Comparison of ENCODE assay signal across 24 cellular contexts in the genomic region with DNA sequence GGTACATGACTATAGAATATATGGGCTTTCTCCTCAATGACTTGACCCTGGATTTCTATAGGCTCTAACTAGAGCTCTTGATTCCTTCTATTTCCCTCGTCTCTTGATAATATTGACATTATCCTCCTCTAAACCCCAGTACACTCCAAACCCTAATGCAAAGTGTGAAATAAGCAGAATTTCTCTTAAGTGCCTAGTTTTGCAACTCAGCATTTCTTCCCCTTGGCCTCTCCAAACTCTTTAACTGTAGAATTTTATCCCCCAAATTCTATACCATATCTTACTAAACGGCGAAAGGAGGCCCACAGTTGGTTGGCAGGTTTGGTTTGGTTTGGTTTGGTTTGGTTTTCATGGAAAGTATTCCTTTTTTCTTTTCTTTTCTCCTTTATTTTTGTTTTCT.
DNase-seq lines count a peak whose midpoint lies in the region; ATAC-seq, FAIRE-seq and TF ChIP-seq lines count a peak whose summit lies in the region.
"Had no signal": no experiment of that assay in that cellular context is flagged by ENCODE, and none has a peak within 500 bp of the region (broad histone marks: within the 10 kb centered on the region; RNA-seq: fewer than 3 reads in every experiment).

No MANE protein-coding gene starts in this region.

- no peak for TF ChIP-seq CTCF in HepG2 (CRISPR knock-in tag; IDR thresholded peaks at IDR 0.05)
- TF ChIP-seq CTCF in right lobe of liver (IDR thresholded peaks at IDR 0.05): no peak
- TF ChIP-seq CTCF in PC-9 (conservative IDR thresholded peaks at IDR 0.05): no peak

- no peaks in the 10 kb centered on the region for H3K79me2 ChIP-seq in HepG2 (ENCODE audit: insufficient read depth, low read length)
- H3K79me2 ChIP-seq in PC-9 (ENCODE audit: low read depth): no peaks in the 10 kb centered on the region

- POLR2A ChIA-PET in HepG2 (lab: Yijun Ruan, JAX): no interaction called here
- POLR2A ChIA-PET in PC-9 (lab: Charles Lee; ENCODE audit: unreplicated experiment): interaction anchor here (0.6 kb wide), 1 partner anchor 179 kb away, joined by 4 read pairs; no protein-coding TSS in a partner anchor

- no TSS peak for BruUV-seq in HepG2 (replicated peaks; lab: Mats Ljungman, UMichigan)
- no TSS peak for BruUV-seq in PC-9 (replicated peaks; lab: Mats Ljungman, UMichigan)

- H3K36me3 ChIP-seq in HepG2 (replicated peaks in 1 of 2; ENCODE audit: control insufficient read depth in 1 of 2, insufficient read depth in 2 of 2, low read length in 2 of 2) (no peaks in the 10 kb centered on the region), right lobe of liver (no peaks in the 10 kb centered on the region), PC-9 (ENCODE audit: low read depth) (no peaks in the 10 kb centered on the region)
- no peaks in the 10 kb centered on the region for H3K36me3 ChIP-seq in effector memory CD4-positive, alpha-beta T cell (ENCODE audit: control insufficient read depth, insufficient read depth, low read length)
- H3K36me3 ChIP-seq: BE2C, BLaER1 had no signal

- TF ChIP-seq EP300 in HepG2 (IDR thresholded peaks at IDR 0.05; ENCODE audit: low read depth in 2 of 2, low read length in 2 of 2) (no peak), HepG2 (CRISPR knock-in tag; IDR thresholded peaks at IDR 0.05; ENCODE audit: borderline replicate concordance) (no peak)

- H3K9ac ChIP-seq in HepG2 (ENCODE audit: insufficient read depth, low read depth, low read length): no peak overlapping the region
- H3K9ac ChIP-seq: BLaER1 had no signal

- H3K27me3 ChIP-seq in HepG2 (ENCODE audit: control insufficient read depth in 1 of 2, insufficient read depth in 2 of 2, low read length in 2 of 2): no peaks in the 10 kb centered on the region
- H3K27me3 ChIP-seq in right lobe of liver: no peaks in the 10 kb centered on the region
- H3K27me3 ChIP-seq in PC-9 (ENCODE audit: insufficient read depth, low read depth): no peaks in the 10 kb centered on the region
- no peaks in the 10 kb centered on the region for H3K27me3 ChIP-seq in effector memory CD4-positive, alpha-beta T cell (replicated peaks; ENCODE audit: control insufficient read depth, insufficient read depth, low read length, poor library complexity, severe bottlenecking)
- H3K27me3 ChIP-seq: BE2C, BLaER1 had no signal

- peaks cover 63% of the 10 kb centered on the region for H3K9me3 ChIP-seq in HepG2 (ENCODE audit: low read length)
- no peaks in the 10 kb centered on the region for H3K9me3 ChIP-seq in right lobe of liver
- no peaks in the 10 kb centered on the region for H3K9me3 ChIP-seq in PC-9 (ENCODE audit: insufficient read depth, low read depth)
- no peaks in the 10 kb centered on the region for H3K9me3 ChIP-seq in effector memory CD4-positive, alpha-beta T cell (ENCODE audit: control insufficient read depth, low read length)
- H3K9me3 ChIP-seq: BE2C, BLaER1 had no signal

- DNase-seq in HepG2 (ENCODE audit: low spot score) (no peak), right lobe of liver (no peak), PC-9 (no peak)
- DNase-seq in activated CD4-positive, CD25-positive, alpha-beta regulatory T cell (lab: John Stamatoyannopoulos, UW): no peak
- no peak for DNase-seq in effector memory CD4-positive, alpha-beta T cell
- DNase-seq: ACHN; BE2C; C1 segment of cervical spinal cord; CD4-positive, alpha-beta memory T cell; CD4-positive, CD25-positive, alpha-beta regulatory T cell; CD8-positive, alpha-beta memory T cell; COR-L47; DMS 273 treated with DMSO at 0.1 percent for 48 hours; DMS153; DMS53; DMS79; DND-41; EL; GDM1 had no signal

- H3K4me3 ChIP-seq in HepG2 (replicated peaks in 1 of 3; ENCODE audit: insufficient read depth in 1 of 3, low read depth in 2 of 3, low read length in 3 of 3): no peak overlapping the region
- no peak overlapping the region for H3K4me3 ChIP-seq in right lobe of liver
- no peak overlapping the region for H3K4me3 ChIP-seq in PC-9
- H3K4me3 ChIP-seq in effector memory CD4-positive, alpha-beta T cell (ENCODE audit: insufficient read depth, low read depth, low read length, poor library complexity, severe bottlenecking): no peak overlapping the region
- H3K4me3 ChIP-seq: BLaER1, GM12878 had no signal

- H3K4me2 ChIP-seq in HepG2 (ENCODE audit: low read depth, low read length): no peak overlapping the region
- no peak overlapping the region for H3K4me2 ChIP-seq in PC-9
- H3K4me2 ChIP-seq: BLaER1 had no signal

- TF ChIP-seq RAD21 in HepG2 (CRISPR knock-in tag; IDR thresholded peaks at IDR 0.05): no peak

- in situ Hi-C loops in HepG2 (cut with HindIII; ENCODE audit: extremely low pct_ligation_motif_present, low pct_unique_long_range_greater_than_20kb): no loop called here

- under 1% methylated on average over 3 of the region's 3 CpGs for WGBS in HepG2 (ENCODE audit: low lambda C conversion rate)
- WGBS in right lobe of liver (ENCODE audit: insufficient coverage, low coverage, low lambda C conversion rate, missing lambda C conversion rate): 37% methylated on average over 3 of the region's 3 CpGs

- no peaks in the 10 kb centered on the region for H3K9me2 ChIP-seq in PC-9 (ENCODE audit: insufficient read depth)

- intact Hi-C loops in HepG2 (cut with micrococcal nuclease; ENCODE audit: unreplicated experiment): no loop called here
- intact Hi-C loops in right lobe of liver (cut with DNase I): no loop called here
- intact Hi-C loops in PC-9 (cut with micrococcal nuclease; ENCODE audit: unreplicated experiment): no loop called here

- no peaks in the 10 kb centered on the region for H3K4me1 ChIP-seq in HepG2 (ENCODE audit: insufficient read depth, low read length)
- no peaks in the 10 kb centered on the region for H3K4me1 ChIP-seq in right lobe of liver
- no peaks in the 10 kb centered on the region for H3K4me1 ChIP-seq in PC-9 (replicated peaks; ENCODE audit: insufficient read depth)
- no peaks in the 10 kb centered on the region for H3K4me1 ChIP-seq in effector memory CD4-positive, alpha-beta T cell (ENCODE audit: control insufficient read depth, insufficient read depth, low read length, poor library complexity, severe bottlenecking)
- H3K4me1 ChIP-seq: BE2C, BLaER1 had no signal

- H3F3A ChIP-seq in PC-9 (ENCODE audit: insufficient read depth, low read depth): no peaks in the 10 kb centered on the region

- FAIRE-seq in HepG2 (lab: Jason Lieb, UNC): no peak
- FAIRE-seq: GM12878, GM12892, GM18507 had no signal

- CTCF ChIA-PET in HepG2 (lab: Yijun Ruan, JAX; ENCODE audit: low intra/inter-chr PET ratio, low total read pairs): no interaction called here
- CTCF ChIA-PET in PC-9 (lab: Charles Lee): no interaction called here

- TF ChIP-seq POLR2A in HepG2 (IDR thresholded peaks at IDR 0.05; ENCODE audit: insufficient read depth in 1 of 2, low read depth in 2 of 2, low read length in 2 of 2) (no peak), right lobe of liver (IDR thresholded peaks at IDR 0.05) (no peak)

- H4K20me1 ChIP-seq in HepG2 (ENCODE audit: insufficient read depth, low read length) (no peaks in the 10 kb centered on the region), PC-9 (ENCODE audit: insufficient read depth) (no peaks in the 10 kb centered on the region)
- H4K20me1 ChIP-seq: BLaER1 had no signal

- no peak overlapping the region for H2AFZ ChIP-seq in HepG2 (ENCODE audit: low read length)
- H2AFZ ChIP-seq in PC-9: 0 out of 2 replicates have a peak overlapping the region, but pooled peaks have one; percentile 26

- H3K27ac ChIP-seq in HepG2 (ENCODE audit: extremely low read length, insufficient read depth, low read length) (no peak overlapping the region), right lobe of liver (no peak overlapping the region), PC-9 (no peak overlapping the region)
- H3K27ac ChIP-seq in effector memory CD4-positive, alpha-beta T cell (ENCODE audit: insufficient read depth, low read length, poor library complexity, severe bottlenecking): no peak overlapping the region
- H3K27ac ChIP-seq: 22Rv1, BLaER1 had no signal

- no peak for ATAC-seq in HepG2
- no peak for ATAC-seq in right lobe of liver
- ATAC-seq: GM12878 had no signal

TF ChIP-seq in HepG2, 621 proteins besides CTCF, POLR2A, EP300 and RAD21 (continues in another document):
- no peak for TF ChIP-seq ZNF317 (CRISPR knock-in tag; IDR thresholded peaks at IDR 0.05)
- no peak for TF ChIP-seq NFE2L2 (IDR thresholded peaks at IDR 0.05; ENCODE audit: low read length)
- no peak for TF ChIP-seq ZC3H13 (CRISPR knock-in tag; IDR thresholded peaks at IDR 0.05)
- TF ChIP-seq, protein P1, sequence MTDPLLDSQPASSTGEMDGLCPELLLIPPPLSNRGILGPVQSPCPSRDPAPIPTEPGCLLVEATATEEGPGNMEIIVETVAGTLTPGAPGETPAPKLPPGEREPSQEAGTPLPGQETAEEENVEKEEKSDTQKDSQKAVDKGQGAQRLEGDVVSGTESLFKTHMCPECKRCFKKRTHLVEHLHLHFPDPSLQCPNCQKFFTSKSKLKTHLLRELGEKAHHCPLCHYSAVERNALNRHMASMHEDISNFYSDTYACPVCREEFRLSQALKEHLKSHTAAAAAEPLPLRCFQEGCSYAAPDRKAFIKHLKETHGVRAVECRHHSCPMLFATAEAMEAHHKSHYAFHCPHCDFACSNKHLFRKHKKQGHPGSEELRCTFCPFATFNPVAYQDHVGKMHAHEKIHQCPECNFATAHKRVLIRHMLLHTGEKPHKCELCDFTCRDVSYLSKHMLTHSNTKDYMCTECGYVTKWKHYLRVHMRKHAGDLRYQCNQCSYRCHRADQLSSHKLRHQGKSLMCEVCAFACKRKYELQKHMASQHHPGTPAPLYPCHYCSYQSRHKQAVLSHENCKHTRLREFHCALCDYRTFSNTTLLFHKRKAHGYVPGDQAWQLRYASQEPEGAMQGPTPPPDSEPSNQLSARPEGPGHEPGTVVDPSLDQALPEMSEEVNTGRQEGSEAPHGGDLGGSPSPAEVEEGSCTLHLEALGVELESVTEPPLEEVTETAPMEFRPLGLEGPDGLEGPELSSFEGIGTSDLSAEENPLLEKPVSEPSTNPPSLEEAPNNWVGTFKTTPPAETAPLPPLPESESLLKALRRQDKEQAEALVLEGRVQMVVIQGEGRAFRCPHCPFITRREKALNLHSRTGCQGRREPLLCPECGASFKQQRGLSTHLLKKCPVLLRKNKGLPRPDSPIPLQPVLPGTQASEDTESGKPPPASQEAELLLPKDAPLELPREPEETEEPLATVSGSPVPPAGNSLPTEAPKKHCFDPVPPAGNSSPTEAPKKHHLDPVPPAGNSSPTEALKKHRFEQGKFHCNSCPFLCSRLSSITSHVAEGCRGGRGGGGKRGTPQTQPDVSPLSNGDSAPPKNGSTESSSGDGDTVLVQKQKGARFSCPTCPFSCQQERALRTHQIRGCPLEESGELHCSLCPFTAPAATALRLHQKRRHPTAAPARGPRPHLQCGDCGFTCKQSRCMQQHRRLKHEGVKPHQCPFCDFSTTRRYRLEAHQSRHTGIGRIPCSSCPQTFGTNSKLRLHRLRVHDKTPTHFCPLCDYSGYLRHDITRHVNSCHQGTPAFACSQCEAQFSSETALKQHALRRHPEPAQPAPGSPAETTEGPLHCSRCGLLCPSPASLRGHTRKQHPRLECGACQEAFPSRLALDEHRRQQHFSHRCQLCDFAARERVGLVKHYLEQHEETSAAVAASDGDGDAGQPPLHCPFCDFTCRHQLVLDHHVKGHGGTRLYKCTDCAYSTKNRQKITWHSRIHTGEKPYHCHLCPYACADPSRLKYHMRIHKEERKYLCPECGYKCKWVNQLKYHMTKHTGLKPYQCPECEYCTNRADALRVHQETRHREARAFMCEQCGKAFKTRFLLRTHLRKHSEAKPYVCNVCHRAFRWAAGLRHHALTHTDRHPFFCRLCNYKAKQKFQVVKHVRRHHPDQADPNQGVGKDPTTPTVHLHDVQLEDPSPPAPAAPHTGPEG (CRISPR knock-in tag; IDR thresholded peaks at IDR 0.05): no peak
